ENCODE assay signal across 8 cellular contexts in genomic region chr6:116010400-116011095, GRCh38. TPM values are rescaled to one million over a fixed set of nuclear protein-coding genes. Genes with fewer than 3 reads are reported as not detected.
DNase-seq lines count a peak whose midpoint lies in the region; ATAC-seq and TF ChIP-seq lines count a peak whose summit lies in the region.

No MANE protein-coding gene starts in this region.

- H3K36me3 ChIP-seq in GM06990 (ENCODE audit: control insufficient read depth, insufficient read depth, low read length) (no peaks in the 10 kb centered on the region), H7 (replicated peaks; ENCODE audit: control insufficient read depth, insufficient read depth, low read length) (no peaks in the 10 kb centered on the region), brain microvascular endothelial cell (replicated peaks) (no peaks in the 10 kb centered on the region)

- H3K27me3 ChIP-seq in GM06990 (replicated peaks; ENCODE audit: control insufficient read depth, insufficient read depth, low read length) (no peaks in the 10 kb centered on the region), H7 (ENCODE audit: control insufficient read depth, insufficient read depth, low read length) (no peaks in the 10 kb centered on the region), brain microvascular endothelial cell (replicated peaks) (no peaks in the 10 kb centered on the region)

- DNase-seq in GM06990 (ENCODE audit: extremely low read depth, insufficient read length) (no peak), H7 (peak; percentile 2), NCI-H1092 (lab: John Stamatoyannopoulos, UW) (peak; percentile 11), T-helper 1 cell (peak in 3 of 5 donors; percentile 9 to 46 (median 24)), brain microvascular endothelial cell (peak; percentile 73), inferior parietal cortex (ENCODE audit: extremely low spot score) (peak; percentile 93)
- DNase-seq in stimulated activated CD4-positive, alpha-beta T cell treated with anti-CD3 and anti-CD28 coated beads, Interleukin-12 subunit alpha, Interleukin-12 subunit beta, amount 100 ng/mL, for 48 hours (ENCODE audit: low read depth in 2 of 3, low spot score in 1 of 3), result peak; percentile 10 to 43 (median 25)

- peak; percentile 78 for TF ChIP-seq CTCF in GM06990 (IDR thresholded peaks at IDR 0.05; ENCODE audit: insufficient read depth, low read length, poor library complexity, severe bottlenecking)
- TF ChIP-seq CTCF in brain microvascular endothelial cell (IDR thresholded peaks at IDR 0.05; ENCODE audit: low read depth, low read length, missing control alignments), result peak; percentile 92

- no peak overlapping the region for H3K4me3 ChIP-seq in GM06990 (replicated peaks; ENCODE audit: low read depth, low read length)
- no peak overlapping the region for H3K4me3 ChIP-seq in H7 (ENCODE audit: insufficient read depth, low read depth, low read length)
- H3K4me3 ChIP-seq in brain microvascular endothelial cell (ENCODE audit: low read depth, low read length), result no peak overlapping the region

- in situ Hi-C loops in brain microvascular endothelial cell (cut with HindIII; ENCODE audit: low pct_ligation_motif_present, low sequenced_read_pairs), result no loop called here

- ATAC-seq in HG03045 (IDR thresholded peaks at IDR 0.05; ENCODE audit: unreplicated experiment), result no peak

- no peak overlapping the region for H3K27ac ChIP-seq in brain microvascular endothelial cell

RNA-seq across cellular contexts. Expression of gene FRK, which starts 50.1 kb away (rescaled TPM):
- 0.10 and 0.11 TPM in 2 replicates for total RNA-seq in H7 (2014; rRNA removed; shearing (Covaris generic))
